8 cellular contexts compared by ENCODE assay signal in genomic region chr6:170583736-170584180, GRCh38. TPM values are rescaled to one million over a fixed set of nuclear protein-coding genes. Genes with fewer than 3 reads are reported as not detected.
A peak's percentile ranks its signal among the peaks of the same experiment; 100 is the strongest.
DNase-seq lines count a peak whose midpoint lies in the region; ATAC-seq, FAIRE-seq and TF ChIP-seq lines count a peak whose summit lies in the region.

No MANE protein-coding gene starts in this region.

- TF ChIP-seq CTCF in GM12873 (IDR thresholded peaks at IDR 0.05; ENCODE audit: insufficient read depth, low read depth, low read length, missing control alignments), result peak; percentile 19
- no peak for TF ChIP-seq CTCF in HL-60 (IDR thresholded peaks at IDR 0.05; ENCODE audit: insufficient read depth, low read length)
- peak in 1 of 3 experiments; percentile 15; a peak in 1 of 6 replicates for TF ChIP-seq CTCF in K562 (IDR thresholded peaks at IDR 0.05 in 2 of 3, conservative IDR thresholded peaks at IDR 0.05 in 1 of 3; ENCODE audit: insufficient read depth in 2 of 3, low read depth in 1 of 3, low read length in 3 of 3)
- TF ChIP-seq CTCF in lung (IDR thresholded peaks at IDR 0.05; ENCODE audit: control extremely low read depth, extremely low read depth), result no peak

- FAIRE-seq in K562 (lab: Jason Lieb, UNC), result peak; percentile 40

- in situ Hi-C loops in K562 (cut with MboI), result no loop called here

- peaks cover 10 to 15% of the 10 kb centered on the region in 2 experiments; a peak in 4 of 5 replicates for H3K4me1 ChIP-seq in K562 (replicated peaks in 1 of 2; ENCODE audit: control insufficient read depth in 2 of 2, insufficient read depth in 2 of 2, low read length in 2 of 2)
- peaks cover 0 to 1% of the 10 kb centered on the region in 2 donors for H3K4me1 ChIP-seq in lung (ENCODE audit: control insufficient read depth in 2 of 2, insufficient read depth in 2 of 2, low read length in 2 of 2)
- H3K4me1 ChIP-seq in aorta (ENCODE audit: control insufficient read depth in 1 of 2, insufficient read depth in 2 of 2, low read length in 2 of 2), result no peaks in the 10 kb centered on the region

- POLR2A ChIA-PET in K562 (lab: Yijun Ruan, JAX), result interaction anchor here (0.7 to 2.0 kb wide), 11 partner anchors 9 to 536 kb away, joined by 3 to 19 read pairs (median 5); partner anchors contain the start of gene TBP

- CTCF ChIA-PET in K562 (lab: Yijun Ruan, JAX; ENCODE audit: low intra/inter-chr PET ratio), result interaction anchor here (1.0 kb wide), 1 partner anchor 8 kb away, joined by 4 read pairs; no protein-coding TSS in a partner anchor

- H3K79me2 ChIP-seq in K562 (ENCODE audit: control insufficient read depth, insufficient read depth, low read length), result peaks cover 54% of the 10 kb centered on the region

- H3K9me1 ChIP-seq in K562 (ENCODE audit: control insufficient read depth, insufficient read depth, low read length), result no peaks in the 10 kb centered on the region

- DNase-seq in HL-60 (ENCODE audit: low read depth in 1 of 2, low spot score in 1 of 2) (no peak), K562 (ENCODE audit: extremely low read depth in 1 of 4, low spot score in 3 of 4) (no peak), lung (ENCODE audit: low spot score) (no peak), aorta (no peak), NCI-H2171 (lab: John Stamatoyannopoulos, UW) (no peak), NCI-H2196 treated with DMSO at 0.1 percent for 48 hours (lab: John Stamatoyannopoulos, UW; ENCODE audit: unreplicated experiment) (no peak)

- WGBS in K562 (ENCODE audit: insufficient coverage, low coverage, missing lambda C conversion rate), result under 1% methylated on average over 12 of the region's 12 CpGs
- 1% methylated on average over 12 of the region's 12 CpGs for WGBS in lung, 2 donors
- 0 to 1% methylated on average over 12 of the region's 12 CpGs for WGBS in aorta, 2 donors

- no peaks in the 10 kb centered on the region for H3K9me3 ChIP-seq in K562 (replicated peaks; ENCODE audit: control insufficient read depth, insufficient read depth, low read depth, low read length)
- no peaks in the 10 kb centered on the region for H3K9me3 ChIP-seq in lung (ENCODE audit: control insufficient read depth in 2 of 2, insufficient read depth in 1 of 2, low read length in 1 of 2)
- H3K9me3 ChIP-seq in aorta (ENCODE audit: control insufficient read depth, low read length), result no peaks in the 10 kb centered on the region

- no peak for TF ChIP-seq POLR2A in K562 (conservative IDR thresholded peaks at IDR 0.05)

- peak overlapping the region; percentile 78 for H2AFZ ChIP-seq in K562 (ENCODE audit: low read depth, low read length)

- peak overlapping the region; percentile 96 for H3K4me2 ChIP-seq in K562 (ENCODE audit: insufficient read depth, low read length)

- peaks cover 50% of the 10 kb centered on the region for H3K36me3 ChIP-seq in K562 (ENCODE audit: control insufficient read depth, insufficient read depth, low read length)
- peaks cover 2 to 11% of the 10 kb centered on the region in 2 donors for H3K36me3 ChIP-seq in lung (ENCODE audit: control insufficient read depth in 2 of 2, insufficient read depth in 2 of 2, low read length in 2 of 2)
- H3K36me3 ChIP-seq in aorta (ENCODE audit: control insufficient read depth in 1 of 2, insufficient read depth in 2 of 2, low read length in 1 of 2), result peaks cover 0 to 7% of the 10 kb centered on the region in 2 donors

- H3K27ac ChIP-seq in HL-60 (replicated peaks), result peak overlapping the region; percentile 81
- H3K27ac ChIP-seq in K562 (ENCODE audit: extremely low read depth, low read depth, low read length), result peak overlapping the region; percentile 89
- H3K27ac ChIP-seq in lung (ENCODE audit: low read depth in 1 of 2, low read length in 1 of 2), result peak overlapping the region; percentile 82 to 94
- H3K27ac ChIP-seq in aorta (ENCODE audit: low read depth in 1 of 2, low read length in 2 of 2), result peak overlapping the region in 1 of 2 donors; percentile 34

- ATAC-seq in K562 (no peak), lung (ENCODE audit: insufficient read depth, low FRiP score) (no peak), aorta (ENCODE audit: low FRiP score) (no peak), GM21447 (IDR thresholded peaks at IDR 0.05; ENCODE audit: unreplicated experiment) (no peak)

- H3K27me3 ChIP-seq in HL-60 (ENCODE audit: insufficient read depth, poor library complexity, severe bottlenecking), result no peaks in the 10 kb centered on the region
- H3K27me3 ChIP-seq in K562 (ENCODE audit: control insufficient read depth in 2 of 2, insufficient read depth in 2 of 2, low read length in 2 of 2), result no peaks in the 10 kb centered on the region
- H3K27me3 ChIP-seq in lung (ENCODE audit: control insufficient read depth, insufficient read depth), result no peaks in the 10 kb centered on the region
- no peaks in the 10 kb centered on the region for H3K27me3 ChIP-seq in aorta (ENCODE audit: control insufficient read depth in 1 of 2, insufficient read depth in 2 of 2, low read length in 1 of 2)

- no peak for TF ChIP-seq RAD21 in K562 (CRISPR knock-in tag; conservative IDR thresholded peaks at IDR 0.05 in 1 of 2, IDR thresholded peaks at IDR 0.05 in 1 of 2)

- BruUV-seq in K562 (replicated peaks; lab: Mats Ljungman, UMichigan), result no TSS peak

- H4K20me1 ChIP-seq in K562 (replicated peaks; ENCODE audit: control insufficient read depth, insufficient read depth, low read length), result no peaks in the 10 kb centered on the region

- TF ChIP-seq EP300 in K562 (IDR thresholded peaks at IDR 0.05; ENCODE audit: low read length), result no peak

- H3K4me3 ChIP-seq in HL-60 (replicated peaks; ENCODE audit: insufficient read depth, low read length) (peak overlapping the region; percentile 92), K562 (peak overlapping the region; percentile 96), lung (peak overlapping the region; percentile 100), aorta (ENCODE audit: low read length in 2 of 2) (peak overlapping the region; percentile 22 to 70)

- intact Hi-C loops in K562 (cut with micrococcal nuclease) (loop anchor here (2.0 kb wide), 1 partner anchor 29 kb away; the partner anchor contains the start of gene TBP), aorta (cut with DNase I) (loop anchor here in 1 of 2 donors (1.0 kb wide), 1 partner anchor 30 kb away; the partner anchor contains the start of gene PSMB1)

- H3K9ac ChIP-seq in K562 (ENCODE audit: insufficient read depth in 1 of 2, low read depth in 2 of 2, low read length in 2 of 2), result peak overlapping the region; percentile 86 to 99

RNA-seq across cellular contexts. Expression of gene PDCD2, which starts 0.7 kb away (rescaled TPM):
- total RNA-seq in K562 (2011; cell fraction: chromatin; rRNA removed; ENCODE audit: low replicate concordance), result 76.0 and 134 TPM in 2 replicates
- 54.9 and 57.7 TPM in 2 replicates for total RNA-seq in K562 (2011; cell fraction: nucleolus; rRNA removed)
- total RNA-seq in K562 (2011; cell fraction: nucleoplasm; rRNA removed), result 97.5 and 142 TPM in 2 replicates
- total RNA-seq in K562 (2014; rRNA removed), result 343 and 377 TPM in 2 replicates
- 339 and 365 TPM in 2 replicates for total RNA-seq in K562 (2014; rRNA removed; fragmentation: Illumina TruSeq; extraction: Trizol)
- 238 and 276 TPM in 2 replicates for total RNA-seq in K562 (2015; rRNA removed; fragmentation: Illumina TruSeq; extraction: Trizol)
- total RNA-seq in K562 (2021), result 276 and 291 TPM in 2 replicates
- polyA plus RNA-seq in K562 (2011; rRNA removed), result 297 and 378 TPM in 2 replicates
- polyA plus RNA-seq in K562 (2011; cell fraction: cytosol; rRNA removed), result 197 and 320 TPM in 2 replicates
- 192 and 207 TPM in 2 replicates for polyA plus RNA-seq in K562 (2011; cell fraction: nucleus; rRNA removed)
- polyA plus RNA-seq in K562 (2012), result 196 and 278 TPM in 2 replicates
- 277 and 318 TPM in 2 replicates for polyA plus RNA-seq in K562 (2014; fragmentation: Illumina TruSeq; extraction: Trizol)
- polyA plus RNA-seq in K562 (2014; fragmentation: Nextera tagmentation; extraction: Ambion mirVana), result 100 to 1,000 TPM in 1 of 2 experiments, 10 to 100 TPM in 1; 67.3 to 105 TPM
- 392 and 430 TPM in 2 replicates for polyA plus RNA-seq in K562 (2014; rRNA removed)
- polyA minus RNA-seq in K562 (2011; rRNA and poly(A)+ RNA removed), result 155 and 159 TPM in 2 replicates
- polyA minus RNA-seq in K562 (2011; cell fraction: cytosol; rRNA and poly(A)+ RNA removed), result 70.4 and 109 TPM in 2 replicates
- 60.9 and 93.0 TPM in 2 replicates for polyA minus RNA-seq in K562 (2011; cell fraction: nucleus; rRNA and poly(A)+ RNA removed)
- 10 to 100 TPM; 30.6 to 44.7 TPM for total RNA-seq in lung
- polyA plus RNA-seq in lung, result 10 to 100 TPM; 43.9 to 57.4 TPM
- 10 to 100 TPM; 36.5 to 43.9 TPM for total RNA-seq in aorta
- polyA plus RNA-seq in aorta, result 10 to 100 TPM; 49.8 to 65.4 TPM

RNA-seq across cellular contexts. Expression of gene TBP, which starts 29.6 kb away (rescaled TPM):
- 37.1 and 48.4 TPM in 2 replicates for total RNA-seq in K562 (2011; cell fraction: chromatin; rRNA removed; ENCODE audit: low replicate concordance)
- total RNA-seq in K562 (2011; cell fraction: nucleolus; rRNA removed), result 19.2 and 21.6 TPM in 2 replicates
- total RNA-seq in K562 (2011; cell fraction: nucleoplasm; rRNA removed), result 30.4 and 38.7 TPM in 2 replicates
- total RNA-seq in K562 (2014; rRNA removed) (39.5 and 48.8 TPM in 2 replicates), K562 (2014; rRNA removed; fragmentation: Illumina TruSeq; extraction: Trizol) (28.9 and 29.4 TPM in 2 replicates), K562 (2015; rRNA removed; fragmentation: Illumina TruSeq; extraction: Trizol) (24.5 and 28.5 TPM in 2 replicates), K562 (2021) (31.7 and 36.0 TPM in 2 replicates), lung (10 to 100 TPM; 12.5 to 13.7 TPM), aorta (10 to 100 TPM; 11.5 to 15.3 TPM)
- polyA plus RNA-seq in K562 (2011; rRNA removed) (34.9 and 39.0 TPM in 2 replicates), K562 (2014; fragmentation: Illumina TruSeq; extraction: Trizol) (52.1 and 56.4 TPM in 2 replicates), K562 (2014; fragmentation: Nextera tagmentation; extraction: Ambion mirVana) (10 to 100 TPM; 61.3 to 86.1 TPM), K562 (2014; rRNA removed) (40.6 and 47.0 TPM in 2 replicates), lung (10 to 100 TPM in 1 of 2 donors, 1 to 10 TPM in 1; 9.2 to 10.0 TPM), aorta (10 to 100 TPM; 15.5 to 22.8 TPM)
- polyA plus RNA-seq in K562 (2011; cell fraction: cytosol; rRNA removed), result 26.0 and 77.2 TPM in 2 replicates
- polyA plus RNA-seq in K562 (2011; cell fraction: nucleus; rRNA removed), result 46.7 and 53.4 TPM in 2 replicates
- polyA plus RNA-seq in K562 (2012), result 27.0 and 32.7 TPM in 2 replicates
- 27.2 and 31.3 TPM in 2 replicates for polyA minus RNA-seq in K562 (2011; rRNA and poly(A)+ RNA removed)
- polyA minus RNA-seq in K562 (2011; cell fraction: cytosol; rRNA and poly(A)+ RNA removed), result 13.9 and 17.4 TPM in 2 replicates
- 14.7 and 16.9 TPM in 2 replicates for polyA minus RNA-seq in K562 (2011; cell fraction: nucleus; rRNA and poly(A)+ RNA removed)

RNA-seq across cellular contexts. Expression of gene PSMB1, which starts 30.7 kb away (rescaled TPM):
- total RNA-seq in K562 (2011; cell fraction: chromatin; rRNA removed; ENCODE audit: low replicate concordance), result 72.7 and 111 TPM in 2 replicates
- total RNA-seq in K562 (2011; cell fraction: nucleolus; rRNA removed), result 100 and 101 TPM in 2 replicates
- 147 and 174 TPM in 2 replicates for total RNA-seq in K562 (2011; cell fraction: nucleoplasm; rRNA removed)
- total RNA-seq in K562 (2014; rRNA removed) (567 and 884 TPM in 2 replicates), K562 (2014; rRNA removed; fragmentation: Illumina TruSeq; extraction: Trizol) (716 and 737 TPM in 2 replicates), K562 (2015; rRNA removed; fragmentation: Illumina TruSeq; extraction: Trizol) (566 and 591 TPM in 2 replicates), K562 (2021) (431 and 447 TPM in 2 replicates), lung (100 to 1,000 TPM; 118 to 165 TPM), aorta (100 to 1,000 TPM; 104 to 113 TPM)
- polyA plus RNA-seq in K562 (2011; rRNA removed) (857 and 1,105 TPM in 2 replicates), K562 (2014; fragmentation: Illumina TruSeq; extraction: Trizol) (549 and 609 TPM in 2 replicates), K562 (2014; fragmentation: Nextera tagmentation; extraction: Ambion mirVana) (1,000 to 10,000 TPM; 2,334 to 2,953 TPM), K562 (2014; rRNA removed) (1,180 and 1,187 TPM in 2 replicates), lung (100 to 1,000 TPM; 291 to 365 TPM), aorta (100 to 1,000 TPM; 237 to 254 TPM)
- 941 and 1,174 TPM in 2 replicates for polyA plus RNA-seq in K562 (2011; cell fraction: cytosol; rRNA removed)
- polyA plus RNA-seq in K562 (2011; cell fraction: nucleus; rRNA removed), result 261 and 404 TPM in 2 replicates
- polyA plus RNA-seq in K562 (2012), result 418 and 567 TPM in 2 replicates
- polyA minus RNA-seq in K562 (2011; rRNA and poly(A)+ RNA removed), result 647 and 767 TPM in 2 replicates
- polyA minus RNA-seq in K562 (2011; cell fraction: cytosol; rRNA and poly(A)+ RNA removed), result 227 and 288 TPM in 2 replicates
- 41.3 and 70.0 TPM in 2 replicates for polyA minus RNA-seq in K562 (2011; cell fraction: nucleus; rRNA and poly(A)+ RNA removed)

Comparison
In these comparisons a context has a peak if more than half of its experiments do, and no peak if none do; other contexts are left out.
1. H3K4me3 ChIP-seq: peak in every context shown above with its lines; median percentile 100 in lung; 96 in K562; 92 in HL-60; 46 in aorta.